2 cellular contexts compared by ENCODE assay signal in the genomic region with DNA sequence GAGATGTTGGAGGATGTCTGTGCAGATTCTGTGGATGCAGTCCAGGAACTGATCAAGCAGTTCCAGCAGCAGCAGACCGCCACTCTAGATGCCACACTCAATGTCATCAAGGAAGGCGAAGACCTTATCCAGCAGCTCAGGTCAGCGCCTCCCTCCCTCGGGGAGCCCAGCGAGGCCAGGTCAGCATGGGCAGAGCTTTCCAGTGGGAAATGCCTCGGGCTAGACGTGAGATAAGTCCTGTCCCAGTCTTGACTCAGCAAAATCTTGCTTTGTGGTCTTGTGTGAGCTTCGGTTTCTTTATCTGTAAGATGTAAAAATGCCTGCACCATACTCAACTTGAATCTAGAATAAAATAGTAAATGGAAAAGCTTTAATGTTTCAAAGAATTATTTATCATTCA.
TF ChIP-seq lines count a peak whose summit lies in the region.

No MANE protein-coding gene starts in this region.

TF ChIP-seq in liver, 16 proteins besides CTCF, POLR2A, EP300 and RAD21 (continued from another document):
- TF ChIP-seq, protein P1, sequence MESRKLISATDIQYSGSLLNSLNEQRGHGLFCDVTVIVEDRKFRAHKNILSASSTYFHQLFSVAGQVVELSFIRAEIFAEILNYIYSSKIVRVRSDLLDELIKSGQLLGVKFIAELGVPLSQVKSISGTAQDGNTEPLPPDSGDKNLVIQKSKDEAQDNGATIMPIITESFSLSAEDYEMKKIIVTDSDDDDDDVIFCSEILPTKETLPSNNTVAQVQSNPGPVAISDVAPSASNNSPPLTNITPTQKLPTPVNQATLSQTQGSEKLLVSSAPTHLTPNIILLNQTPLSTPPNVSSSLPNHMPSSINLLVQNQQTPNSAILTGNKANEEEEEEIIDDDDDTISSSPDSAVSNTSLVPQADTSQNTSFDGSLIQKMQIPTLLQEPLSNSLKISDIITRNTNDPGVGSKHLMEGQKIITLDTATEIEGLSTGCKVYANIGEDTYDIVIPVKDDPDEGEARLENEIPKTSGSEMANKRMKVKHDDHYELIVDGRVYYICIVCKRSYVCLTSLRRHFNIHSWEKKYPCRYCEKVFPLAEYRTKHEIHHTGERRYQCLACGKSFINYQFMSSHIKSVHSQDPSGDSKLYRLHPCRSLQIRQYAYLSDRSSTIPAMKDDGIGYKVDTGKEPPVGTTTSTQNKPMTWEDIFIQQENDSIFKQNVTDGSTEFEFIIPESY (IDR thresholded peaks at IDR 0.05): no peak
- TF ChIP-seq, protein P2, sequence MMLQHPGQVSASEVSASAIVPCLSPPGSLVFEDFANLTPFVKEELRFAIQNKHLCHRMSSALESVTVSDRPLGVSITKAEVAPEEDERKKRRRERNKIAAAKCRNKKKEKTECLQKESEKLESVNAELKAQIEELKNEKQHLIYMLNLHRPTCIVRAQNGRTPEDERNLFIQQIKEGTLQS (IDR thresholded peaks at IDR 0.05): no peak
- TF ChIP-seq HNF4G (IDR thresholded peaks at IDR 0.05): no peak
- TF ChIP-seq NR2F2 (IDR thresholded peaks at IDR 0.05): no peak
- no peak for TF ChIP-seq SP1 (IDR thresholded peaks at IDR 0.05)

TF ChIP-seq in HepG2, 621 proteins besides CTCF, POLR2A, EP300 and RAD21 (continued from another document):
- TF ChIP-seq, protein P3, sequence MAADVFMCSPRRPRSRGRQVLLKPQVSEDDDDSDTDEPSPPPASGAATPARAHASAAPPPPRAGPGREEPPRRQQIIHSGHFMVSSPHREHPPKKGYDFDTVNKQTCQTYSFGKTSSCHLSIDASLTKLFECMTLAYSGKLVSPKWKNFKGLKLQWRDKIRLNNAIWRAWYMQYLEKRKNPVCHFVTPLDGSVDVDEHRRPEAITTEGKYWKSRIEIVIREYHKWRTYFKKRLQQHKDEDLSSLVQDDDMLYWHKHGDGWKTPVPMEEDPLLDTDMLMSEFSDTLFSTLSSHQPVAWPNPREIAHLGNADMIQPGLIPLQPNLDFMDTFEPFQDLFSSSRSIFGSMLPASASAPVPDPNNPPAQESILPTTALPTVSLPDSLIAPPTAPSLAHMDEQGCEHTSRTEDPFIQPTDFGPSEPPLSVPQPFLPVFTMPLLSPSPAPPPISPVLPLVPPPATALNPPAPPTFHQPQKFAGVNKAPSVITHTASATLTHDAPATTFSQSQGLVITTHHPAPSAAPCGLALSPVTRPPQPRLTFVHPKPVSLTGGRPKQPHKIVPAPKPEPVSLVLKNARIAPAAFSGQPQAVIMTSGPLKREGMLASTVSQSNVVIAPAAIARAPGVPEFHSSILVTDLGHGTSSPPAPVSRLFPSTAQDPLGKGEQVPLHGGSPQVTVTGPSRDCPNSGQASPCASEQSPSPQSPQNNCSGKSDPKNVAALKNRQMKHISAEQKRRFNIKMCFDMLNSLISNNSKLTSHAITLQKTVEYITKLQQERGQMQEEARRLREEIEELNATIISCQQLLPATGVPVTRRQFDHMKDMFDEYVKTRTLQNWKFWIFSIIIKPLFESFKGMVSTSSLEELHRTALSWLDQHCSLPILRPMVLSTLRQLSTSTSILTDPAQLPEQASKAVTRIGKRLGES (CRISPR knock-in tag; IDR thresholded peaks at IDR 0.05; ENCODE audit: borderline replicate concordance): no peak
- TF ChIP-seq CCAR2 (optimal IDR thresholded peaks at IDR 0.05; ENCODE audit: low read depth, low read length) (no peak), KAT7 (CRISPR knock-in tag; IDR thresholded peaks at IDR 0.05; ENCODE audit: borderline replicate concordance) (no peak), ZNF790 (CRISPR knock-in tag; IDR thresholded peaks at IDR 0.05; ENCODE audit: borderline replicate concordance) (no peak), ZNF253 (CRISPR knock-in tag; IDR thresholded peaks at IDR 0.05; ENCODE audit: borderline replicate concordance) (no peak), PHF21A (CRISPR knock-in tag; IDR thresholded peaks at IDR 0.05) (no peak), ZNF501 (CRISPR knock-in tag; IDR thresholded peaks at IDR 0.05) (no peak), RAD51 (IDR thresholded peaks at IDR 0.05; ENCODE audit: borderline replicate concordance) (no peak), ZNF747 (CRISPR knock-in tag; IDR thresholded peaks at IDR 0.05; ENCODE audit: borderline replicate concordance) (no peak), NR2C2 (CRISPR knock-in tag; IDR thresholded peaks at IDR 0.05; ENCODE audit: borderline replicate concordance) (no peak), ZBTB42 (CRISPR knock-in tag; IDR thresholded peaks at IDR 0.05) (no peak)
- TF ChIP-seq, protein P4, sequence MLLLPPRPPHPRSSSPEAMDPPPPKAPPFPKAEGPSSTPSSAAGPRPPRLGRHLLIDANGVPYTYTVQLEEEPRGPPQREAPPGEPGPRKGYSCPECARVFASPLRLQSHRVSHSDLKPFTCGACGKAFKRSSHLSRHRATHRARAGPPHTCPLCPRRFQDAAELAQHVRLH (CRISPR knock-in tag; IDR thresholded peaks at IDR 0.05; ENCODE audit: borderline replicate concordance, low read depth): no peak
TF ChIP-seq in HepG2: peak in this region for 0.
